1 cellular context compared by ENCODE assay signal in genomic region chr19:5340637-5341447, GRCh38.
A peak's percentile ranks its signal among the peaks of the same experiment; 100 is the strongest.
TF ChIP-seq lines count a peak whose summit lies in the region.

Gene PTPRS, minus strand, starts transcription at chr19:5340812. Its CDS starts 54,672 bp downstream, at chr19:5286140.

TF ChIP-seq in HepG2, 621 proteins besides CTCF, POLR2A, EP300 and RAD21 (continued from another document and continues in another):
- TF ChIP-seq KDM2A (CRISPR knock-in tag; IDR thresholded peaks at IDR 0.05; ENCODE audit: borderline replicate concordance, low read depth) (peak; percentile 79), ZNF512 (CRISPR knock-in tag; IDR thresholded peaks at IDR 0.05) (no peak), CAMTA2 (CRISPR knock-in tag; IDR thresholded peaks at IDR 0.05; ENCODE audit: borderline replicate concordance) (peak; percentile 99), BORCS8-MEF2B (CRISPR knock-in tag; IDR thresholded peaks at IDR 0.05) (peak; percentile 99), PBX2 (CRISPR knock-in tag; IDR thresholded peaks at IDR 0.05) (no peak), ZNF749 (CRISPR knock-in tag; IDR thresholded peaks at IDR 0.05; ENCODE audit: borderline replicate concordance) (peak; percentile 100), ZNF883 (CRISPR knock-in tag; IDR thresholded peaks at IDR 0.05; ENCODE audit: not compliant biosample characterization) (peak; percentile 100), SAFB2 (CRISPR knock-in tag; IDR thresholded peaks at IDR 0.05; ENCODE audit: borderline replicate concordance, low read depth) (peak; percentile 98), ZSCAN30 (CRISPR knock-in tag; IDR thresholded peaks at IDR 0.05) (peak; percentile 96), ZNF615 (CRISPR knock-in tag; IDR thresholded peaks at IDR 0.05; ENCODE audit: borderline replicate concordance) (peak; percentile 91), ZSCAN21 (CRISPR knock-in tag; IDR thresholded peaks at IDR 0.05; ENCODE audit: borderline replicate concordance) (peak; percentile 99), ZBTB7A (CRISPR knock-in tag; IDR thresholded peaks at IDR 0.05) (peak; percentile 96), PLSCR1 (CRISPR knock-in tag; IDR thresholded peaks at IDR 0.05; ENCODE audit: borderline replicate concordance) (peak; percentile 96), TCF12 (IDR thresholded peaks at IDR 0.05) (no peak), TCF12 (CRISPR knock-in tag; IDR thresholded peaks at IDR 0.05) (peak; percentile 96), ZNF30 (CRISPR knock-in tag; IDR thresholded peaks at IDR 0.05) (peak; percentile 99), ZNF737 (CRISPR knock-in tag; IDR thresholded peaks at IDR 0.05; ENCODE audit: borderline replicate concordance) (peak; percentile 92; the same call in 1 of the 2 replicates), ATF3 (CRISPR knock-in tag; IDR thresholded peaks at IDR 0.05) (peak; percentile 82), TFDP2 (CRISPR knock-in tag; IDR thresholded peaks at IDR 0.05) (peak; percentile 96), ZFP90 (CRISPR knock-in tag; IDR thresholded peaks at IDR 0.05; ENCODE audit: borderline replicate concordance) (peak; percentile 92; the same call in 1 of the 2 replicates), ZFP82 (CRISPR knock-in tag; IDR thresholded peaks at IDR 0.05; ENCODE audit: borderline replicate concordance) (peak; percentile 99), FUBP1 (CRISPR knock-in tag; IDR thresholded peaks at IDR 0.05; ENCODE audit: borderline replicate concordance) (no peak), ZNF891 (CRISPR knock-in tag; IDR thresholded peaks at IDR 0.05) (peak; percentile 97; the same call in 1 of the 2 replicates), SRY (CRISPR knock-in tag; IDR thresholded peaks at IDR 0.05) (peak; percentile 100), KDM4B (CRISPR knock-in tag; IDR thresholded peaks at IDR 0.05) (no peak; the same call in 1 of the 2 replicates), CSRNP1 (CRISPR knock-in tag; IDR thresholded peaks at IDR 0.05) (peak; percentile 100), PBX3 (CRISPR knock-in tag; IDR thresholded peaks at IDR 0.05; ENCODE audit: borderline replicate concordance) (peak; percentile 96), CCAR2 (optimal IDR thresholded peaks at IDR 0.05; ENCODE audit: low read depth, low read length) (no peak), ZNF678 (CRISPR knock-in tag; IDR thresholded peaks at IDR 0.05) (peak; percentile 99), ZFP1 (CRISPR knock-in tag; IDR thresholded peaks at IDR 0.05) (peak; percentile 66; the same call in 1 of the 2 replicates), MTF1 (CRISPR knock-in tag; IDR thresholded peaks at IDR 0.05) (peak; percentile 94), ESRRA (CRISPR knock-in tag; IDR thresholded peaks at IDR 0.05; ENCODE audit: low read depth) (peak; percentile 93), ZNF3 (CRISPR knock-in tag; IDR thresholded peaks at IDR 0.05) (peak; percentile 73; the same call in 1 of the 2 replicates), ZNF704 (CRISPR knock-in tag; IDR thresholded peaks at IDR 0.05; ENCODE audit: borderline replicate concordance) (peak; percentile 99), TFE3 (CRISPR knock-in tag; IDR thresholded peaks at IDR 0.05) (peak; percentile 95), ZNF616 (CRISPR knock-in tag; IDR thresholded peaks at IDR 0.05; ENCODE audit: low read depth) (peak; percentile 99), ZNF205 (CRISPR knock-in tag; IDR thresholded peaks at IDR 0.05) (peak; percentile 92), RERE (CRISPR knock-in tag; IDR thresholded peaks at IDR 0.05; ENCODE audit: low read depth) (peak; percentile 73; the same call in 1 of the 2 replicates), RAD51 (IDR thresholded peaks at IDR 0.05; ENCODE audit: borderline replicate concordance) (peak; percentile 68), ZNF563 (CRISPR knock-in tag; IDR thresholded peaks at IDR 0.05) (peak; percentile 100)
